8 cellular contexts compared by ENCODE assay signal in genomic region chr15:78242128-78242527, GRCh38. TPM values are rescaled to one million over a fixed set of nuclear protein-coding genes. Genes with fewer than 3 reads are reported as not detected.
DNase-seq lines count a peak whose midpoint lies in the region; ATAC-seq and TF ChIP-seq lines count a peak whose summit lies in the region.

No MANE protein-coding gene starts in this region.

- DNase-seq in stimulated activated CD4-positive, alpha-beta T cell treated with anti-CD3 and anti-CD28 coated beads, Interleukin-15, amount 100 ng/mL, for 24 hours = peak; percentile 32
- no peak for DNase-seq in stimulated activated CD4-positive, alpha-beta T cell treated with anti-CD3 and anti-CD28 coated beads, Interleukin-12 subunit alpha, Interleukin-12 subunit beta, amount 100 ng/mL, for 4 hours
- peak; percentile 29 for DNase-seq in RWPE2 (ENCODE audit: low spot score)
- DNase-seq in fibroblast of pulmonary artery (ENCODE audit: low read depth) = peak; percentile 9
- DNase-seq in upper lobe of right lung = no peak
- no peak for DNase-seq in NCI-H510A treated with DMSO at 0.1 percent for 48 hours (lab: John Stamatoyannopoulos, UW)

- H3K27me3 ChIP-seq in RWPE2 (ENCODE audit: insufficient read depth, poor library complexity, severe bottlenecking) (no peaks in the 10 kb centered on the region), upper lobe of right lung (no peaks in the 10 kb centered on the region)

- intact Hi-C loops in upper lobe of right lung (cut with DNase I) = loop anchor here (10.0 kb wide), 1 partner anchor 277 kb away; no protein-coding TSS in a partner anchor

- H3K27ac ChIP-seq in RWPE2 (ENCODE audit: poor library complexity, severe bottlenecking) (no peak overlapping the region), upper lobe of right lung (no peak overlapping the region)

- H3K36me3 ChIP-seq in RWPE2 (ENCODE audit: low read depth) (no peaks in the 10 kb centered on the region), upper lobe of right lung (no peaks in the 10 kb centered on the region)

- ATAC-seq in RWPE2 (ENCODE audit: low read depth) = no peak
- ATAC-seq in upper lobe of right lung = peak; percentile 21
- no peak for ATAC-seq in GM21576 (IDR thresholded peaks at IDR 0.05; ENCODE audit: unreplicated experiment)
- no peak for ATAC-seq in GM19467 (IDR thresholded peaks at IDR 0.05; ENCODE audit: unreplicated experiment)

- H3K9me3 ChIP-seq in RWPE2 (ENCODE audit: severe bottlenecking) = no peaks in the 10 kb centered on the region
- H3K9me3 ChIP-seq in upper lobe of right lung = no peaks in the 10 kb centered on the region

- TF ChIP-seq CTCF in RWPE2 (IDR thresholded peaks at IDR 0.05; ENCODE audit: poor library complexity, severe bottlenecking) = no peak
- peak; percentile 51 for TF ChIP-seq CTCF in fibroblast of pulmonary artery (IDR thresholded peaks at IDR 0.05; ENCODE audit: low read length, missing control alignments)
- peak; percentile 24 for TF ChIP-seq CTCF in upper lobe of right lung (IDR thresholded peaks at IDR 0.05)

- H3K4me1 ChIP-seq in RWPE2 (ENCODE audit: insufficient read depth, poor library complexity, severe bottlenecking) (peaks cover 9% of the 10 kb centered on the region), upper lobe of right lung (no peaks in the 10 kb centered on the region)

- H3K4me3 ChIP-seq in RWPE2 (ENCODE audit: severe bottlenecking) (no peak overlapping the region), fibroblast of pulmonary artery (replicated peaks; ENCODE audit: low read depth, low read length) (no peak overlapping the region), upper lobe of right lung (no peak overlapping the region)

RNA-seq across cellular contexts. Expression of gene ACSBG1, which starts 7.8 kb away (rescaled TPM):
- not detected for total RNA-seq in upper lobe of right lung

RNA-seq across cellular contexts. Expression of gene DNAJA4, which starts 22.2 kb away (rescaled TPM):
- 17.9 TPM for total RNA-seq in upper lobe of right lung

RNA-seq across cellular contexts. Expression of gene SKIC8, which starts 57.3 kb away (rescaled TPM):
- total RNA-seq in upper lobe of right lung = 37.9 TPM

Comparison
In these comparisons a context has a peak if more than half of its experiments do, and no peak if none do; other contexts are left out.
1. DNase-seq: peak in stimulated activated CD4-positive, alpha-beta T cell treated with anti-CD3 and anti-CD28 coated beads, Interleukin-15, amount 100 ng/mL, for 24 hours (single experiment), RWPE2 (single experiment) and fibroblast of pulmonary artery (single experiment); none in stimulated activated CD4-positive, alpha-beta T cell treated with anti-CD3 and anti-CD28 coated beads, Interleukin-12 subunit alpha, Interleukin-12 subunit beta, amount 100 ng/mL, for 4 hours (single experiment), upper lobe of right lung (single experiment) and NCI-H510A treated with DMSO at 0.1 percent for 48 hours (single experiment).